1 cellular context compared by ENCODE assay signal in genomic region chr1:39822146-39822545, GRCh38.
TF ChIP-seq lines count a peak whose summit lies in the region.

No MANE protein-coding gene starts in this region.

TF ChIP-seq in H1, 55 proteins besides CTCF, POLR2A, EP300 and RAD21:
- no peak for TF ChIP-seq GABPA (IDR thresholded peaks at IDR 0.05; ENCODE audit: borderline replicate concordance, insufficient read depth, low read length)
- no peak for TF ChIP-seq HDAC6 (IDR thresholded peaks at IDR 0.05; ENCODE audit: low read depth, low read length)
